2 cellular contexts compared by ENCODE assay signal in genomic region chr3:147616998-147617619, GRCh38.
TF ChIP-seq lines count a peak whose summit lies in the region.

No MANE protein-coding gene starts in this region.

TF ChIP-seq in SK-N-SH treated with all-trans-retinoic acid at 6 μM for 48 hours, 23 proteins besides CTCF, POLR2A, EP300 and RAD21:
- TF ChIP-seq PATZ1 (CRISPR knock-in tag; IDR thresholded peaks at IDR 0.05; ENCODE audit: borderline replicate concordance) (no peak), ZFP30 (CRISPR knock-in tag; IDR thresholded peaks at IDR 0.05) (no peak), TSHZ2 (CRISPR knock-in tag; IDR thresholded peaks at IDR 0.05) (no peak), PPARA (CRISPR knock-in tag; IDR thresholded peaks at IDR 0.05; ENCODE audit: borderline replicate concordance) (no peak), SNAI2 (CRISPR knock-in tag; IDR thresholded peaks at IDR 0.05) (no peak), ZNF8 (CRISPR knock-in tag; IDR thresholded peaks at IDR 0.05) (no peak), CREB5 (CRISPR knock-in tag; IDR thresholded peaks at IDR 0.05; ENCODE audit: low read depth) (no peak), TCF4 (CRISPR knock-in tag; IDR thresholded peaks at IDR 0.05; ENCODE audit: borderline replicate concordance) (no peak), ESRRG (CRISPR knock-in tag; IDR thresholded peaks at IDR 0.05) (no peak), ZNF565 (CRISPR knock-in tag; conservative IDR thresholded peaks at IDR 0.05; ENCODE audit: low read depth) (no peak), ZFP3 (CRISPR knock-in tag; IDR thresholded peaks at IDR 0.05) (no peak), CSDC2 (CRISPR knock-in tag; IDR thresholded peaks at IDR 0.05) (no peak), GLIS3 (CRISPR knock-in tag; IDR thresholded peaks at IDR 0.05) (no peak), BACH2 (CRISPR knock-in tag; IDR thresholded peaks at IDR 0.05; ENCODE audit: borderline replicate concordance) (no peak), ZC3H10 (CRISPR knock-in tag; IDR thresholded peaks at IDR 0.05) (no peak), CSRNP3 (CRISPR knock-in tag; IDR thresholded peaks at IDR 0.05) (no peak)

TF ChIP-seq in H1, 55 proteins besides CTCF, POLR2A, EP300 and RAD21 (continued from another document):
- TF ChIP-seq USF2 (IDR thresholded peaks at IDR 0.05; ENCODE audit: low read length), result no peak
- no peak for TF ChIP-seq JUND (IDR thresholded peaks at IDR 0.05; ENCODE audit: low read length)
- TF ChIP-seq NANOG (IDR thresholded peaks at IDR 0.05; ENCODE audit: insufficient read depth, low read depth, low read length, poor library complexity, severe bottlenecking), result no peak
